Comparison of ENCODE assay signal across 8 cellular contexts in genomic region chr11:57426754-57427691, GRCh38. TPM values are rescaled to one million over a fixed set of nuclear protein-coding genes. Genes with fewer than 3 reads are reported as not detected.
DNase-seq lines count a peak whose midpoint lies in the region; ATAC-seq, FAIRE-seq and TF ChIP-seq lines count a peak whose summit lies in the region.

TSS of gene SLC43A3 (minus strand) at chr11:57427121. CDS start at chr11:57426172, 949 bp downstream.

- H3K4me1 ChIP-seq in A549 (peaks cover 31% of the 10 kb centered on the region), OCI-LY3 (ENCODE audit: low read length) (peaks cover 53% of the 10 kb centered on the region)

- H3K27ac ChIP-seq in A549 (peak within 1 kb of the TSS; percentile 38 to 65), OCI-LY3 (ENCODE audit: low read length) (peak within 1 kb of the TSS; percentile 94)

- TF ChIP-seq CTCF in A549 (IDR thresholded peaks at IDR 0.05) (no peak), OCI-LY3 (IDR thresholded peaks at IDR 0.05; ENCODE audit: low read depth, low read length) (no peak)

- H3K9ac ChIP-seq in OCI-LY3 (ENCODE audit: low read length), result peak within 1 kb of the TSS; percentile 99

- no peak for TF ChIP-seq POLR2A in A549 (IDR thresholded peaks at IDR 0.05; ENCODE audit: low read length)

- H3K4me3 ChIP-seq in A549 (no peak within 1 kb of the TSS), OCI-LY3 (ENCODE audit: low read length) (peak within 1 kb of the TSS; percentile 85)

- no peak for TF ChIP-seq EP300 in A549 (IDR thresholded peaks at IDR 0.05)

- H3K9me3 ChIP-seq in A549 (no peaks in the 10 kb centered on the region), OCI-LY3 (ENCODE audit: insufficient read depth, low read length) (no peaks in the 10 kb centered on the region)

- H3K27ac Mint-ChIP-seq in naive thymus-derived CD8-positive, alpha-beta T cell, result peak within 1 kb of the TSS; percentile 86 to 96 (median 92)
- peak within 1 kb of the TSS; percentile 97 for H3K27ac Mint-ChIP-seq in stimulated activated naive B cell treated with anti-CD40 and anti-IgM and Interleukin-4, amounts not matched to agents 10 μg/mL and 1 μg/mL and 100 μg/mL, for 72 hours

- peak within 1 kb of the TSS; percentile 26; the same call in 2 of the 3 replicates for H3K4me2 ChIP-seq in A549
- H3K4me2 ChIP-seq in OCI-LY3 (ENCODE audit: low read length), result peak within 1 kb of the TSS; percentile 99

- H3K4me1 Mint-ChIP-seq in naive thymus-derived CD8-positive, alpha-beta T cell, result peaks cover 20 to 54% (median 51%) of the 10 kb centered on the region in 4 donors
- H3K4me1 Mint-ChIP-seq in stimulated activated naive B cell treated with anti-CD40 and anti-IgM and Interleukin-4, amounts not matched to agents 10 μg/mL and 1 μg/mL and 100 μg/mL, for 72 hours, result peaks cover 39 to 60% of the 10 kb centered on the region in 2 donors

- peaks cover 42% of the 10 kb centered on the region for H3K36me3 ChIP-seq in OCI-LY3 (replicated peaks; ENCODE audit: low read depth, low read length)

- H3K4me3 Mint-ChIP-seq in naive thymus-derived CD8-positive, alpha-beta T cell, result peak within 1 kb of the TSS; percentile 80 to 92 (median 88)
- H3K4me3 Mint-ChIP-seq in stimulated activated naive B cell treated with anti-CD40 and anti-IgM and Interleukin-4, amounts not matched to agents 10 μg/mL and 1 μg/mL and 100 μg/mL, for 72 hours, result peak within 1 kb of the TSS; percentile 87 to 92

- DNase-seq in A549 (ENCODE audit: low read depth in 1 of 2, low spot score in 1 of 2), result no peak
- peak; percentile 88 to 90 for DNase-seq in activated T-cell treated with anti-CD3 and anti-CD28 coated beads, Interleukin-2, amount 50 U/mL, for 48 hours
- peak; percentile 95 for DNase-seq in fibroblast of gingiva (ENCODE audit: low read depth)
- peak; percentile 20 to 75 (median 46) for DNase-seq in naive thymus-derived CD8-positive, alpha-beta T cell
- peak; percentile 76 for DNase-seq in stimulated activated naive B cell treated with anti-CD40 and anti-IgM and Interleukin-4, amounts not matched to agents 10 μg/mL and 1 μg/mL and 100 μg/mL, for 72 hours

- POLR2A ChIA-PET in A549 (lab: Yijun Ruan, JAX), result no interaction called here
- POLR2A ChIA-PET in naive thymus-derived CD8-positive, alpha-beta T cell (lab: Charles Lee), result interaction anchor here (0.6 to 1.2 kb wide), 2 partner anchors 78 to 92 kb away, joined by 3 to 4 read pairs; partner anchors contain the start of gene SSRP1

- H3K27me3 Mint-ChIP-seq in naive thymus-derived CD8-positive, alpha-beta T cell, result no peaks in the 10 kb centered on the region
- H3K27me3 Mint-ChIP-seq in stimulated activated naive B cell treated with anti-CD40 and anti-IgM and Interleukin-4, amounts not matched to agents 10 μg/mL and 1 μg/mL and 100 μg/mL, for 72 hours, result no peaks in the 10 kb centered on the region

- ATAC-seq in A549, result peak; percentile 12 to 21; a peak in 1 of 6 replicates
- ATAC-seq in GM18858 (IDR thresholded peaks at IDR 0.05; ENCODE audit: unreplicated experiment), result peak; percentile 40
- ATAC-seq in HG03095 (IDR thresholded peaks at IDR 0.05; ENCODE audit: unreplicated experiment), result peak; percentile 62
- peak; percentile 35 to 60 for ATAC-seq in naive thymus-derived CD8-positive, alpha-beta T cell
- peak; percentile 60 to 68 for ATAC-seq in stimulated activated naive B cell treated with anti-CD40 and anti-IgM and Interleukin-4, amounts not matched to agents 10 μg/mL and 1 μg/mL and 100 μg/mL, for 72 hours (replicated peaks)

- H3K79me2 ChIP-seq in OCI-LY3 (ENCODE audit: low read length), result peaks cover 46% of the 10 kb centered on the region

- peaks cover 0 to 12% (median 0%) of the 10 kb centered on the region in 3 donors for H3K36me3 Mint-ChIP-seq in naive thymus-derived CD8-positive, alpha-beta T cell
- peaks cover 24 to 44% of the 10 kb centered on the region in 2 donors for H3K36me3 Mint-ChIP-seq in stimulated activated naive B cell treated with anti-CD40 and anti-IgM and Interleukin-4, amounts not matched to agents 10 μg/mL and 1 μg/mL and 100 μg/mL, for 72 hours

- 84% methylated on average over 43 of the region's 45 CpGs for WGBS in A549 (ENCODE audit: missing lambda C conversion rate)

- FAIRE-seq in A549 (lab: Jason Lieb, UNC), result no peak

- CTCF ChIA-PET in A549 (lab: Yijun Ruan, JAX), result interaction anchor here (0.7 to 1.6 kb wide), 4 partner anchors 13 to 101 kb away, joined by 3 to 6 read pairs (median 6); no protein-coding TSS in a partner anchor

- H4K20me1 ChIP-seq in OCI-LY3 (ENCODE audit: insufficient read depth, low read length), result peaks cover 21% of the 10 kb centered on the region

- no peak within 1 kb of the TSS for H2AFZ ChIP-seq in OCI-LY3 (ENCODE audit: low read depth, low read length)

- no peaks in the 10 kb centered on the region for H3K9me3 Mint-ChIP-seq in naive thymus-derived CD8-positive, alpha-beta T cell
- no peaks in the 10 kb centered on the region for H3K9me3 Mint-ChIP-seq in stimulated activated naive B cell treated with anti-CD40 and anti-IgM and Interleukin-4, amounts not matched to agents 10 μg/mL and 1 μg/mL and 100 μg/mL, for 72 hours

- H3K27me3 ChIP-seq in OCI-LY3 (ENCODE audit: low read depth, low read length), result no peaks in the 10 kb centered on the region

- TF ChIP-seq RAD21 in A549 (conservative IDR thresholded peaks at IDR 0.05 in 1 of 2, IDR thresholded peaks at IDR 0.05 in 1 of 2), result no peak

TF ChIP-seq in A549, 52 proteins besides CTCF, POLR2A, EP300 and RAD21:
- TF ChIP-seq EHF (CRISPR knock-in tag; IDR thresholded peaks at IDR 0.05), result no peak
- TF ChIP-seq SREBF2 (IDR thresholded peaks at IDR 0.05), result no peak
- TF ChIP-seq KDM1A (IDR thresholded peaks at IDR 0.05; ENCODE audit: low read depth), result no peak
- no peak for TF ChIP-seq JUN (IDR thresholded peaks at IDR 0.05)
- TF ChIP-seq EHMT2 (IDR thresholded peaks at IDR 0.05; ENCODE audit: low read depth), result no peak
- TF ChIP-seq, protein P1, sequence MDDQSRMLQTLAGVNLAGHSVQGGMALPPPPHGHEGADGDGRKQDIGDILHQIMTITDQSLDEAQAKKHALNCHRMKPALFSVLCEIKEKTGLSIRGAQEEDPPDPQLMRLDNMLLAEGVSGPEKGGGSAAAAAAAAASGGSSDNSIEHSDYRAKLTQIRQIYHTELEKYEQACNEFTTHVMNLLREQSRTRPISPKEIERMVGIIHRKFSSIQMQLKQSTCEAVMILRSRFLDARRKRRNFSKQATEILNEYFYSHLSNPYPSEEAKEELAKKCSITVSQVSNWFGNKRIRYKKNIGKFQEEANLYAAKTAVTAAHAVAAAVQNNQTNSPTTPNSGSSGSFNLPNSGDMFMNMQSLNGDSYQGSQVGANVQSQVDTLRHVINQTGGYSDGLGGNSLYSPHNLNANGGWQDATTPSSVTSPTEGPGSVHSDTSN (IDR thresholded peaks at IDR 0.05), result no peak
- TF ChIP-seq TFCP2L1 (CRISPR knock-in tag; IDR thresholded peaks at IDR 0.05), result no peak
- TF ChIP-seq HEYL (CRISPR knock-in tag; IDR thresholded peaks at IDR 0.05), result no peak
- TF ChIP-seq FOSL2 (IDR thresholded peaks at IDR 0.05), result no peak
- TF ChIP-seq FOSL2 (CRISPR knock-in tag; IDR thresholded peaks at IDR 0.05), result no peak
- TF ChIP-seq ELK1 (IDR thresholded peaks at IDR 0.05; ENCODE audit: low read depth, low read length), result no peak
- TF ChIP-seq, protein P2, sequence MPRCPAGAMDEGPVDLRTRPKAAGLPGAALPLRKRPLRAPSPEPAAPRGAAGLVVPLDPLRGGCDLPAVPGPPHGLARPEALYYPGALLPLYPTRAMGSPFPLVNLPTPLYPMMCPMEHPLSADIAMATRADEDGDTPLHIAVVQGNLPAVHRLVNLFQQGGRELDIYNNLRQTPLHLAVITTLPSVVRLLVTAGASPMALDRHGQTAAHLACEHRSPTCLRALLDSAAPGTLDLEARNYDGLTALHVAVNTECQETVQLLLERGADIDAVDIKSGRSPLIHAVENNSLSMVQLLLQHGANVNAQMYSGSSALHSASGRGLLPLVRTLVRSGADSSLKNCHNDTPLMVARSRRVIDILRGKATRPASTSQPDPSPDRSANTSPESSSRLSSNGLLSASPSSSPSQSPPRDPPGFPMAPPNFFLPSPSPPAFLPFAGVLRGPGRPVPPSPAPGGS (IDR thresholded peaks at IDR 0.05), result no peak
- no peak for TF ChIP-seq CHD4 (IDR thresholded peaks at IDR 0.05; ENCODE audit: borderline replicate concordance)
- no peak for TF ChIP-seq JUNB (IDR thresholded peaks at IDR 0.05)
- TF ChIP-seq FOSB (CRISPR knock-in tag; IDR thresholded peaks at IDR 0.05), result no peak
- TF ChIP-seq MAZ (IDR thresholded peaks at IDR 0.05; ENCODE audit: borderline replicate concordance, low read depth, low read length), result no peak
- TF ChIP-seq ZNF302 (CRISPR knock-in tag; IDR thresholded peaks at IDR 0.05), result no peak
- TF ChIP-seq PHF8 (IDR thresholded peaks at IDR 0.05; ENCODE audit: borderline replicate concordance, low read depth), result no peak
- no peak for TF ChIP-seq HDAC2 (IDR thresholded peaks at IDR 0.05)
- no peak for TF ChIP-seq TP53 (CRISPR knock-in tag; IDR thresholded peaks at IDR 0.05)

RNA-seq across cellular contexts. Expression of gene SLC43A3, which starts in this region (rescaled TPM):
- polyA plus RNA-seq in A549 (2011; rRNA removed) (0.30 TPM in 2 replicates), A549 (2017; fragmentation: RNase III; extraction: RNeasy Plus Mini Kit Qiagen cat#74134 plus additional on column Dnase treatment) (0.12 to 0.22 TPM (median 0.13 TPM) in 3 replicates)
- 0.19 and 0.30 TPM in 2 replicates for polyA plus RNA-seq in A549 (2012; cell fraction: cytosol; rRNA removed)
- 0.52 and 1.5 TPM in 2 replicates for polyA plus RNA-seq in A549 (2012; cell fraction: nucleus; rRNA removed)
- 0.33 and 0.83 TPM in 2 replicates for polyA minus RNA-seq in A549 (2011; rRNA and poly(A)+ RNA removed)
- total RNA-seq in naive thymus-derived CD8-positive, alpha-beta T cell, result 10 to 100 TPM; 14.5 to 17.4 TPM
- 10 to 100 TPM; 11.4 to 13.7 (median 11.5) TPM for polyA plus RNA-seq in naive thymus-derived CD8-positive, alpha-beta T cell

Comparison
In these comparisons a context has a peak if more than half of its experiments do, and no peak if none do; other contexts are left out.
1. RNA of gene SLC43A3 (polyA plus RNA-seq): 11.4 to 13.7 TPM in naive thymus-derived CD8-positive, alpha-beta T cell; 0.12 to 1.5 TPM in A549; every median in the first group is over 4 times any median in the second.
2. DNase-seq: peak in activated T-cell treated with anti-CD3 and anti-CD28 coated beads, Interleukin-2, amount 50 U/mL, for 48 hours (2 of 2), fibroblast of gingiva (single experiment), naive thymus-derived CD8-positive, alpha-beta T cell (10 of 10) and stimulated activated naive B cell treated with anti-CD40 and anti-IgM and Interleukin-4, amounts not matched to agents 10 μg/mL and 1 μg/mL and 100 μg/mL, for 72 hours (single experiment); none in A549 (0 of 2).
3. Peak in every context shown above with its lines, with median percentiles within 50 percentile points of each other: ATAC-seq.